In genomic region chr2:165795011-165795410, GRCh38 we compare ENCODE assay signal across 1 cellular context.
TF ChIP-seq lines count a peak whose summit lies in the region.

No MANE protein-coding gene starts in this region.

TF ChIP-seq in HCT116, 20 proteins besides CTCF, POLR2A, EP300 and RAD21 (continued from another document):
- no peak for TF ChIP-seq ATF3 (IDR thresholded peaks at IDR 0.05)
- no peak for TF ChIP-seq EZH2phosphoT487 (IDR thresholded peaks at IDR 0.05; ENCODE audit: borderline replicate concordance)
- no peak for TF ChIP-seq SP1 (IDR thresholded peaks at IDR 0.05; ENCODE audit: low read depth)
- TF ChIP-seq CBX3 (IDR thresholded peaks at IDR 0.05; ENCODE audit: low read depth) = no peak
- TF ChIP-seq TCF7L2 (IDR thresholded peaks at IDR 0.05; ENCODE audit: borderline replicate concordance, extremely low read depth, insufficient read depth, insufficient read length) = no peak
- no peak for TF ChIP-seq SRF (IDR thresholded peaks at IDR 0.05; ENCODE audit: low read depth)
